8 cellular contexts compared by ENCODE assay signal in genomic region chr11:124115782-124116616, GRCh38. TPM values are rescaled to one million over a fixed set of nuclear protein-coding genes. Genes with fewer than 3 reads are reported as not detected.
A peak's percentile ranks its signal among the peaks of the same experiment; 100 is the strongest.
DNase-seq lines count a peak whose midpoint lies in the region; ATAC-seq, FAIRE-seq and TF ChIP-seq lines count a peak whose summit lies in the region.

No MANE protein-coding gene starts in this region.

- TF ChIP-seq POLR2A in H1 (IDR thresholded peaks at IDR 0.05; ENCODE audit: control extremely low read depth in 1 of 2, low read depth in 2 of 2, low read length in 2 of 2) = no peak

- WGBS in H1 (ENCODE audit: extremely low coverage in 1 of 2, insufficient coverage in 1 of 2, insufficient read length in 1 of 2, insufficient replicate concordance in 2 of 2, low coverage in 1 of 2, low lambda C conversion rate in 2 of 2, missing lambda C conversion rate in 1 of 2), 2 experiments = 39% methylated on average over 12 of the region's 12 CpGs; no CpG with 5 or more reads in 1 of the 2 experiments
- WGBS in aorta, 2 donors = 18 to 22% methylated on average over 12 of the region's 12 CpGs

- no peak overlapping the region for H2BK12ac ChIP-seq in H1 (ENCODE audit: low read depth, low read length)

- DNase-seq in activated T-cell treated with anti-CD3 and anti-CD28 coated beads, Interleukin-2, amount 50 U/mL, for 4 hours = no peak
- no peak for DNase-seq in activated T-cell treated with anti-CD3 and anti-CD28 coated beads, Interleukin-2, amount 50 U/mL, for 1 hour
- DNase-seq in NT2/D1 (ENCODE audit: low read depth, low spot score) = no peak
- DNase-seq in H1 (ENCODE audit: low read depth in 1 of 2, low spot score in 2 of 2) = peak in 1 of 2 experiments; percentile 53
- peak; percentile 54 to 74 for DNase-seq in aorta
- DNase-seq in NCI-H2227 (lab: John Stamatoyannopoulos, UW; ENCODE audit: unreplicated experiment) = no peak
- DNase-seq in RPMI8226 = no peak

- no peak for TF ChIP-seq RAD21 in H1 (IDR thresholded peaks at IDR 0.05 in 1 of 2, conservative IDR thresholded peaks at IDR 0.05 in 1 of 2; ENCODE audit: low read depth in 2 of 2, low read length in 2 of 2)

- H3K23ac ChIP-seq in H1 (ENCODE audit: insufficient read length) = no peak overlapping the region

- H2BK120ac ChIP-seq in H1 (replicated peaks; ENCODE audit: low read depth, low read length) = no peak overlapping the region

- H3K9me3 ChIP-seq in NT2/D1 (ENCODE audit: insufficient read depth, low read length) (no peaks in the 10 kb centered on the region), H1 (ENCODE audit: insufficient read depth in 2 of 2, low read depth in 1 of 2, low read length in 1 of 2) (no peaks in the 10 kb centered on the region), mucosa of rectum (ENCODE audit: control insufficient read depth in 2 of 2, low read length in 2 of 2) (no peaks in the 10 kb centered on the region), aorta (ENCODE audit: control insufficient read depth, low read length) (no peaks in the 10 kb centered on the region)

- ATAC-seq in activated T-cell treated with anti-CD3 and anti-CD28 coated beads, Interleukin-2, amount 50 U/mL, for 4 hours = peak; percentile 32 to 41
- peak; percentile 77 for ATAC-seq in aorta (ENCODE audit: low FRiP score)

- no peaks in the 10 kb centered on the region for H3K9me3 Mint-ChIP-seq in activated T-cell treated with anti-CD3 and anti-CD28 coated beads, Interleukin-2, amount 50 U/mL, for 4 hours

- peak overlapping the region; percentile 54; the same call in 1 of the 2 replicates for H2AFZ ChIP-seq in H1 (ENCODE audit: low read length)

- no peak for TF ChIP-seq EP300 in H1 (IDR thresholded peaks at IDR 0.05; ENCODE audit: borderline replicate concordance in 1 of 2, low read depth in 2 of 2, low read length in 2 of 2)

- H3K36me3 Mint-ChIP-seq in activated T-cell treated with anti-CD3 and anti-CD28 coated beads, Interleukin-2, amount 50 U/mL, for 4 hours (ENCODE audit: insufficient read depth) = peaks cover 30% of the 10 kb centered on the region

- H3K36me3 ChIP-seq in NT2/D1 (ENCODE audit: insufficient read depth, insufficient read length, low read length) (peaks cover 30% of the 10 kb centered on the region), H1 (ENCODE audit: control insufficient read depth in 2 of 4, insufficient read depth in 4 of 4, low read length in 3 of 4) (peaks cover 7 to 22% (median 13%) of the 10 kb centered on the region in 4 experiments; a peak in 7 of 8 replicates), mucosa of rectum (ENCODE audit: control insufficient read depth in 2 of 2, insufficient read depth in 2 of 2, low read length in 2 of 2) (peaks cover 20 to 25% of the 10 kb centered on the region in 2 donors), aorta (ENCODE audit: control insufficient read depth in 1 of 2, insufficient read depth in 2 of 2, low read length in 1 of 2) (peaks cover 6 to 8% of the 10 kb centered on the region in 2 donors)

- H3K9ac ChIP-seq in NT2/D1 (ENCODE audit: insufficient read length, low read depth) (peak overlapping the region; percentile 83), H1 (replicated peaks in 1 of 4; ENCODE audit: extremely low read depth in 1 of 4, low read depth in 3 of 4, low read length in 3 of 4) (peak overlapping the region in 1 of 4 experiments; percentile 10; a peak in 1 of 7 replicates), mucosa of rectum (ENCODE audit: low read depth in 1 of 2, low read length in 2 of 2) (peak overlapping the region; percentile 72 to 83)

- H2BK15ac ChIP-seq in H1 (ENCODE audit: low read length) = no peak overlapping the region

- no peak overlapping the region for H2AK5ac ChIP-seq in H1 (ENCODE audit: low read depth, low read length)

- H3K4me2 ChIP-seq in H1 (ENCODE audit: insufficient read depth in 1 of 2, low read depth in 2 of 2, low read length in 2 of 2) = peak overlapping the region; percentile 69 to 70

- POLR2A ChIA-PET in H1 (lab: Charles Lee; ENCODE audit: partially characterized antibody) = interaction anchor here (0.5 to 1.8 kb wide), 5 partner anchors 10 to 567 kb away, joined by 3 to 5 read pairs (median 3); no protein-coding TSS in a partner anchor

- H3K27ac ChIP-seq in H1 (ENCODE audit: low read depth, low read length) (no peak overlapping the region), mucosa of rectum (ENCODE audit: low read depth in 2 of 2, low read length in 2 of 2) (peak overlapping the region; percentile 75 to 78), aorta (ENCODE audit: low read depth in 1 of 2, low read length in 2 of 2) (peak overlapping the region; percentile 30 to 78)

- no peak for FAIRE-seq in H1 (lab: Jason Lieb, UNC)

- H3K79me1 ChIP-seq in H1 (ENCODE audit: low read depth, low read length) = no peaks in the 10 kb centered on the region; the same call in 1 of the 2 replicates

- H3K79me2 ChIP-seq in H1 (ENCODE audit: control insufficient read depth in 1 of 2, insufficient read depth in 2 of 2, low read length in 2 of 2) = no peaks in the 10 kb centered on the region

- H2BK5ac ChIP-seq in H1 (ENCODE audit: low read depth, low read length) = no peak overlapping the region

- H3K4ac ChIP-seq in H1 (replicated peaks; ENCODE audit: insufficient read length, low read depth, low read length) = no peak overlapping the region

- no peak for TF ChIP-seq CTCF in H1 (IDR thresholded peaks at IDR 0.05; ENCODE audit: control extremely low read depth in 1 of 3, insufficient read depth in 1 of 3, low read depth in 1 of 3, low read length in 3 of 3)

- no peak overlapping the region for H3K14ac ChIP-seq in H1 (ENCODE audit: insufficient read length)

- no peak overlapping the region for H4K5ac ChIP-seq in H1 (ENCODE audit: insufficient read length, low read depth, low read length)

- no peak overlapping the region for H3K56ac ChIP-seq in H1 (replicated peaks; ENCODE audit: insufficient read length, low read depth, low read length)

- H3K4me3 ChIP-seq in NT2/D1 (ENCODE audit: insufficient read length, low read depth) (peak overlapping the region; percentile 59), H1 (ENCODE audit: extremely low read depth in 1 of 4, insufficient read depth in 2 of 4, low read depth in 3 of 4, low read length in 4 of 4) (peak overlapping the region; percentile 55 to 70 (median 63)), mucosa of rectum (ENCODE audit: low read length in 2 of 2) (peak overlapping the region; percentile 95 to 96), aorta (ENCODE audit: low read length in 2 of 2) (peak overlapping the region; percentile 97 to 99)

- H3K4me1 ChIP-seq in NT2/D1 (ENCODE audit: insufficient read depth, insufficient read length) = no peaks in the 10 kb centered on the region
- peaks cover 0 to 8% (median 4%) of the 10 kb centered on the region in 4 experiments; a peak in 4 of 7 replicates for H3K4me1 ChIP-seq in H1 (replicated peaks in 1 of 4; ENCODE audit: control insufficient read depth in 3 of 4, insufficient read depth in 4 of 4, low read length in 3 of 4)
- peaks cover 3 to 26% of the 10 kb centered on the region in 2 donors for H3K4me1 ChIP-seq in mucosa of rectum (ENCODE audit: control insufficient read depth in 2 of 2, insufficient read depth in 2 of 2, low read length in 2 of 2)
- H3K4me1 ChIP-seq in aorta (ENCODE audit: control insufficient read depth in 1 of 2, insufficient read depth in 2 of 2, low read length in 2 of 2) = no peaks in the 10 kb centered on the region

- 0 out of 2 replicates have a peak overlapping the region, but pooled peaks have one; percentile 15 for H3K18ac ChIP-seq in H1 (ENCODE audit: extremely low read depth, low read length)

- peak overlapping the region; percentile 84 for H3K4me3 Mint-ChIP-seq in activated T-cell treated with anti-CD3 and anti-CD28 coated beads, Interleukin-2, amount 50 U/mL, for 4 hours

- 0 out of 2 replicates have a peak, but pooled peaks cover 8% of the 10 kb centered on the region for H3K23me2 ChIP-seq in H1 (ENCODE audit: low read depth, low read length)

- H3K27me3 ChIP-seq in NT2/D1 (ENCODE audit: insufficient read depth, insufficient read length) (no peaks in the 10 kb centered on the region), H1 (replicated peaks in 1 of 4; ENCODE audit: control insufficient read depth in 3 of 4, extremely low read depth in 1 of 4, insufficient read depth in 3 of 4, low read length in 3 of 4) (no peaks in the 10 kb centered on the region), mucosa of rectum (ENCODE audit: control insufficient read depth in 2 of 2, insufficient read depth in 2 of 2, low read length in 2 of 2) (no peaks in the 10 kb centered on the region), aorta (ENCODE audit: control insufficient read depth in 1 of 2, insufficient read depth in 2 of 2, low read length in 1 of 2) (no peaks in the 10 kb centered on the region)

- no peaks in the 10 kb centered on the region for H3K27me3 Mint-ChIP-seq in activated T-cell treated with anti-CD3 and anti-CD28 coated beads, Interleukin-2, amount 50 U/mL, for 4 hours (ENCODE audit: low read depth)

- H2BK20ac ChIP-seq in H1 (ENCODE audit: low read length) = no peak overlapping the region

- no peak overlapping the region for H4K91ac ChIP-seq in H1 (replicated peaks; ENCODE audit: insufficient read length, low read length)

- H4K8ac ChIP-seq in H1 (ENCODE audit: extremely low read depth, insufficient read depth, low read length) = no peak overlapping the region

- intact Hi-C loops in aorta (cut with DNase I) = no loop called here

- CTCF ChIA-PET in H1 (lab: Charles Lee; ENCODE audit: partially characterized antibody) = interaction anchor here (0.9 to 3.0 kb wide), 7 partner anchors 8 to 161 kb away, joined by 3 to 11 read pairs (median 7); no protein-coding TSS in a partner anchor

- H4K20me1 ChIP-seq in H1 (replicated peaks in 1 of 2; ENCODE audit: control insufficient read depth in 1 of 2, insufficient read depth in 2 of 2, low read length in 2 of 2) = no peaks in the 10 kb centered on the region

- peaks cover 18% of the 10 kb centered on the region for H3K4me1 Mint-ChIP-seq in activated T-cell treated with anti-CD3 and anti-CD28 coated beads, Interleukin-2, amount 50 U/mL, for 4 hours (ENCODE audit: low read depth)

TF ChIP-seq in H1, 55 proteins besides CTCF, POLR2A, EP300 and RAD21 (continues in another document):
- TF ChIP-seq JUND (IDR thresholded peaks at IDR 0.05; ENCODE audit: low read length) = no peak
- TF ChIP-seq BRCA1 (IDR thresholded peaks at IDR 0.05; ENCODE audit: low read depth, low read length) = no peak
- TF ChIP-seq CHD1 (IDR thresholded peaks at IDR 0.05; ENCODE audit: low read depth, low read length) = no peak

RNA-seq across cellular contexts. Expression of gene VWA5A, which starts 0.7 kb away (rescaled TPM):
- 1 to 10 TPM; 1.5 to 1.8 (median 1.7) TPM for total RNA-seq in activated T-cell treated with anti-CD3 and anti-CD28 coated beads, Interleukin-2, amount 50 U/mL, for 4 hours
- total RNA-seq in H1 (2021; fragmentation: NEBNext Ultra II Directional; extraction: Animal tissue kit (Norgen Biotek cat#: 25700)) = 18.8 and 20.4 TPM in 2 replicates
- polyA plus RNA-seq in H1 (2011; rRNA removed) (8.7 and 12.5 TPM in 2 replicates), aorta (10 to 100 TPM in 1 of 2 donors, 1 to 10 TPM in 1; 9.9 to 27.8 TPM)
- 14.9 TPM for polyA plus RNA-seq in H1 (2011; cell fraction: cytosol; rRNA removed)
- polyA plus RNA-seq in H1 (2011; cell fraction: nucleus; rRNA removed) = 21.1 TPM
- 13.9 to 19.8 TPM (median 16.3 TPM) in 4 replicates for polyA plus RNA-seq in H1 (2012, experiment 1 of 2)
- polyA plus RNA-seq in H1 (2012, experiment 2 of 2) = 7.7 TPM
- polyA plus RNA-seq in H1 (2013, experiment 1 of 2) = 17.1 TPM
- polyA plus RNA-seq in H1 (2013, experiment 2 of 2) = 16.7 TPM
- 20.0 and 28.5 TPM in 2 replicates for polyA minus RNA-seq in H1 (2011; rRNA and poly(A)+ RNA removed)
- 7.8 TPM for polyA minus RNA-seq in H1 (2011; cell fraction: cytosol; rRNA and poly(A)+ RNA removed)
- 20.6 TPM for polyA minus RNA-seq in H1 (2011; cell fraction: nucleus; rRNA and poly(A)+ RNA removed)
- total RNA-seq in aorta = 10 to 100 TPM; 24.5 to 56.7 TPM

Comparison
In these comparisons a context has a peak if more than half of its experiments do, and no peak if none do; other contexts are left out.
1. DNase-seq: peak in aorta (2 of 2); none in activated T-cell treated with anti-CD3 and anti-CD28 coated beads, Interleukin-2, amount 50 U/mL, for 4 hours (single experiment), activated T-cell treated with anti-CD3 and anti-CD28 coated beads, Interleukin-2, amount 50 U/mL, for 1 hour (single experiment), NT2/D1 (single experiment), NCI-H2227 (single experiment) and RPMI8226 (single experiment).
2. Peak in every context shown above with its lines, with median percentiles within 50 percentile points of each other: H3K4me3 ChIP-seq.